28 cellular contexts compared by ENCODE assay signal in the genomic region with DNA sequence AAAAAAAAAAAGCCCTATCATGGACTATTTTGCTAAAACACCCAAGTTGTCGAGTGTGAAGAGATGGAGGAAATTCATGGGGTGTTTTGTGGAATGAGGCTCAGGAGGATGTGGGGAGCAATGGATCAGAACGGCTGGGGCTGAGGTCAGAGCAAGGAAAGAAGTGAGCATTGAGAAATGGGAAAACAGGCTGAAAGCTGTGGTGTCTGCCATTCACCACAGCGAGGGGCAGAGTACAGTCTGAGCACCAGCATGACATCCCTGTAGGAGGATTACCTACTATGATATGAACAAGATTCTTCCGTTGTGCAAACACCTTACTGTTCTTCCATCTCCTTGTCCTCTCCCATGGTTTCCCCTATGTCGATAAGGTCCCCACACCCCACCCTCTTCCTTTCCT.
"Had no signal": no experiment of that assay in that cellular context is flagged by ENCODE, and none has a peak within 500 bp of the region (broad histone marks: within the 10 kb centered on the region; RNA-seq: fewer than 3 reads in every experiment).

No MANE protein-coding gene starts in this region.

- H3K27me3 ChIP-seq: stomach, suprapubic skin, testis, thyroid gland, tibial artery, tibial nerve, transverse colon, upper lobe of left lung, upper lobe of right lung, uterus, vagina had no signal

- H3K27ac ChIP-seq: stomach, suprapubic skin, testis, thoracic aorta, thyroid gland, tibial artery, tibial nerve, transverse colon, upper lobe of left lung, upper lobe of right lung, uterus, vagina had no signal

- H3K9me3 ChIP-seq: stomach, suprapubic skin, testis, thoracic aorta, thyroid gland, tibial artery, transverse colon, upper lobe of left lung, upper lobe of right lung, uterus, vagina had no signal

- DNase-seq: stimulated activated CD4-positive, alpha-beta T cell treated with anti-CD3 and anti-CD28 coated beads, Interleukin-2, amount 100 ng/mL, for 48 hours; stimulated activated CD4-positive, alpha-beta T cell treated with anti-CD3 and anti-CD28 coated beads, Interleukin-4, amount 100 ng/mL, for 1 hour; stimulated activated CD4-positive, alpha-beta T cell treated with anti-CD3 and anti-CD28 coated beads, Interleukin-4, amount 100 ng/mL, for 24 hours; stimulated activated CD4-positive, alpha-beta T cell treated with anti-CD3 and anti-CD28 coated beads, Interleukin-4, amount 100 ng/mL, for 4 hours; stimulated activated CD8-positive, alpha-beta memory T cell treated with anti-CD3 and anti-CD28 coated beads, Interleukin-4, amount 100 ng/mL, for 48 hours; stimulated activated naive B cell treated with anti-CD40 and anti-IgM and Interleukin-4, amounts not matched to agents 10 μg/mL and 1 μg/mL and 100 μg/mL, for 72 hours; stimulated activated naive CD4-positive, alpha-beta T cell; stimulated activated naive CD4-positive, alpha-beta T cell treated with Interleukin-2 at 50 U/mL for 16 hours; stimulated activated naive CD8-positive, alpha-beta T cell treated with anti-CD3 and anti-CD28 coated beads, Interleukin-15, amount 100 ng/mL, for 72 hours; stimulated activated naive CD8-positive, alpha-beta T cell treated with anti-CD3 and anti-CD28 coated beads, Interleukin-15, Interleukin-2, amounts not matched to agents 100 U/mL and 50 U/mL, for 24 hours; stomach; substantia nigra; testis; thyroid gland; tibial artery; transverse colon; trophoblast cell; upper lobe of left lung; upper lobe of right lung; uterus had no signal

- H3K4me1 Mint-ChIP-seq: stimulated activated effector memory CD8-positive, alpha-beta T cell treated with anti-CD3 and anti-CD28 coated beads, Interleukin-12 subunit alpha, Interleukin-12 subunit beta, amount 100 ng/mL, for 72 hours; stimulated activated memory B cell treated with anti-CD40 and anti-IgM and Interleukin-4, amounts not matched to agents 10 μg/mL and 1 μg/mL and 100 μg/mL, for 72 hours; stimulated activated naive B cell treated with anti-CD40 and anti-IgM and Interleukin-4, amounts not matched to agents 10 μg/mL and 1 μg/mL and 100 μg/mL, for 72 hours; stimulated activated naive CD8-positive, alpha-beta T cell treated with anti-CD3 and anti-CD28 coated beads, Interleukin-15, amount 100 ng/mL, for 72 hours had no signal

- ATAC-seq: stimulated activated effector memory CD8-positive, alpha-beta T cell treated with anti-CD3 and anti-CD28 coated beads, Interleukin-12 subunit alpha, Interleukin-12 subunit beta, amount 100 ng/mL, for 72 hours; stimulated activated memory B cell treated with anti-CD40 and anti-IgM and Interleukin-4, amounts not matched to agents 10 μg/mL and 1 μg/mL and 100 μg/mL, for 72 hours; stimulated activated naive B cell treated with anti-CD40 and anti-IgM and Interleukin-4, amounts not matched to agents 10 μg/mL and 1 μg/mL and 100 μg/mL, for 72 hours; stimulated activated naive CD8-positive, alpha-beta T cell treated with anti-CD3 and anti-CD28 coated beads, Interleukin-15, amount 100 ng/mL, for 72 hours; stimulated activated naive CD8-positive, alpha-beta T cell treated with anti-CD3 and anti-CD28 coated beads, Interleukin-15, Interleukin-2, amounts not matched to agents 100 U/mL and 50 U/mL, for 24 hours; upper lobe of right lung had no signal

- H3K36me3 Mint-ChIP-seq: stimulated activated effector memory CD8-positive, alpha-beta T cell treated with anti-CD3 and anti-CD28 coated beads, Interleukin-12 subunit alpha, Interleukin-12 subunit beta, amount 100 ng/mL, for 72 hours; stimulated activated memory B cell treated with anti-CD40 and anti-IgM and Interleukin-4, amounts not matched to agents 10 μg/mL and 1 μg/mL and 100 μg/mL, for 72 hours; stimulated activated naive B cell treated with anti-CD40 and anti-IgM and Interleukin-4, amounts not matched to agents 10 μg/mL and 1 μg/mL and 100 μg/mL, for 72 hours; type B pancreatic cell had no signal

- H3K4me3 Mint-ChIP-seq: stimulated activated effector memory CD8-positive, alpha-beta T cell treated with anti-CD3 and anti-CD28 coated beads, Interleukin-12 subunit alpha, Interleukin-12 subunit beta, amount 100 ng/mL, for 72 hours; stimulated activated memory B cell treated with anti-CD40 and anti-IgM and Interleukin-4, amounts not matched to agents 10 μg/mL and 1 μg/mL and 100 μg/mL, for 72 hours; stimulated activated naive B cell treated with anti-CD40 and anti-IgM and Interleukin-4, amounts not matched to agents 10 μg/mL and 1 μg/mL and 100 μg/mL, for 72 hours; stimulated activated naive CD8-positive, alpha-beta T cell treated with anti-CD3 and anti-CD28 coated beads, Interleukin-15, amount 100 ng/mL, for 72 hours; stimulated activated naive CD8-positive, alpha-beta T cell treated with anti-CD3 and anti-CD28 coated beads, Interleukin-15, Interleukin-2, amounts not matched to agents 100 ng/mL and 50 ng/mL, for 24 hours; type B pancreatic cell had no signal

- H3K4me1 ChIP-seq: stomach, suprapubic skin, testis, thyroid gland, tibial artery, tibial nerve, upper lobe of left lung, upper lobe of right lung, uterus, vagina had no signal

- H3K27me3 Mint-ChIP-seq: stimulated activated memory B cell treated with anti-CD40 and anti-IgM and Interleukin-4, amounts not matched to agents 10 μg/mL and 1 μg/mL and 100 μg/mL, for 72 hours; stimulated activated naive CD8-positive, alpha-beta T cell treated with anti-CD3 and anti-CD28 coated beads, Interleukin-15, amount 100 ng/mL, for 72 hours; stimulated activated naive CD8-positive, alpha-beta T cell treated with anti-CD3 and anti-CD28 coated beads, Interleukin-15, Interleukin-2, amounts not matched to agents 100 ng/mL and 50 ng/mL, for 24 hours; type B pancreatic cell had no signal

- H3K9me3 Mint-ChIP-seq: stimulated activated naive B cell treated with anti-CD40 and anti-IgM and Interleukin-4, amounts not matched to agents 10 μg/mL and 1 μg/mL and 100 μg/mL, for 72 hours; type B pancreatic cell had no signal

- H3K4me3 ChIP-seq: stomach, suprapubic skin, testis, thoracic aorta, thyroid gland, tibial artery, tibial nerve, transverse colon, upper lobe of left lung, upper lobe of right lung, uterus, vagina had no signal

- H3K36me3 ChIP-seq: stomach, suprapubic skin, thoracic aorta, thyroid gland, tibial artery, tibial nerve, transverse colon, upper lobe of left lung, upper lobe of right lung, uterus, vagina had no signal
